ENCODE assay signal across 1 cellular context in genomic region chr16:1183235-1183907, GRCh38.
TF ChIP-seq lines count a peak whose summit lies in the region.

No MANE protein-coding gene starts in this region.

TF ChIP-seq in endothelial cell of umbilical vein, 7 proteins besides CTCF, POLR2A, EP300 and RAD21 (continued from another document):
- TF ChIP-seq MAX (IDR thresholded peaks at IDR 0.05; ENCODE audit: insufficient read depth, insufficient read length) = no peak
- TF ChIP-seq POLR2AphosphoS5 (IDR thresholded peaks at IDR 0.05; ENCODE audit: insufficient read depth, low read depth, low read length) = no peak
- TF ChIP-seq GATA2 (IDR thresholded peaks at IDR 0.05; ENCODE audit: insufficient read depth, insufficient read length, low read depth, low read length) = no peak
